In genomic region chr4:110516106-110516922, GRCh38 we compare ENCODE assay signal across 8 cellular contexts. TPM values are rescaled to one million over a fixed set of nuclear protein-coding genes. Genes with fewer than 3 reads are reported as not detected.
A peak's percentile ranks its signal among the peaks of the same experiment; 100 is the strongest.
DNase-seq lines count a peak whose midpoint lies in the region; ATAC-seq, FAIRE-seq and TF ChIP-seq lines count a peak whose summit lies in the region.

No MANE protein-coding gene starts in this region.

- DNase-seq in GM12891 (ENCODE audit: insufficient read length, low spot score) = no peak
- peak; percentile 18 for DNase-seq in NCI-H1105 (lab: John Stamatoyannopoulos, UW)
- DNase-seq in UCSD-AML1 (lab: John Stamatoyannopoulos, UW; ENCODE audit: unreplicated experiment) = peak; percentile 62
- peak; percentile 63 for DNase-seq in brain microvascular endothelial cell
- peak; percentile 73 for DNase-seq in iris pigment epithelial cell (ENCODE audit: low read depth)
- peak; percentile 33 to 46 for DNase-seq in stimulated activated CD4-positive, alpha-beta T cell treated with anti-CD3 and anti-CD28 coated beads, Interleukin-15, amount 100 ng/mL, for 1 hour (ENCODE audit: low read depth in 1 of 2, low spot score in 1 of 2)
- DNase-seq in GOT3 (lab: John Stamatoyannopoulos, UW) = no peak

- no peak for TF ChIP-seq POLR2A in GM12891 (IDR thresholded peaks at IDR 0.05; ENCODE audit: low read depth, low read length)

- in situ Hi-C loops in brain microvascular endothelial cell (cut with HindIII; ENCODE audit: low pct_ligation_motif_present, low sequenced_read_pairs) = loop anchor here (25.0 kb wide), 1 partner anchor 504 kb away; no protein-coding TSS in a partner anchor

- no peak overlapping the region for H3K27ac ChIP-seq in brain microvascular endothelial cell

- peak; percentile 95 for ATAC-seq in HG02588 (IDR thresholded peaks at IDR 0.05; ENCODE audit: unreplicated experiment)

- TF ChIP-seq CTCF in brain microvascular endothelial cell (IDR thresholded peaks at IDR 0.05; ENCODE audit: low read depth, low read length, missing control alignments) = peak; percentile 91

- H3K36me3 ChIP-seq in brain microvascular endothelial cell (replicated peaks) = no peaks in the 10 kb centered on the region

- peak overlapping the region; percentile 51 for H3K4me3 ChIP-seq in brain microvascular endothelial cell (ENCODE audit: low read depth, low read length)

- FAIRE-seq in GM12891 (lab: Jason Lieb, UNC) = peak; percentile 94

- no peaks in the 10 kb centered on the region for H3K27me3 ChIP-seq in brain microvascular endothelial cell (replicated peaks)

TF ChIP-seq in GM12891, 5 proteins besides CTCF, POLR2A, EP300 and RAD21:
- TF ChIP-seq PAX5 (IDR thresholded peaks at IDR 0.05; ENCODE audit: insufficient read depth, low read length, severe bottlenecking) (no peak), POU2F2 (IDR thresholded peaks at IDR 0.05; ENCODE audit: low read depth, low read length) (no peak), POLR2AphosphoS5 (IDR thresholded peaks at IDR 0.05; ENCODE audit: low read depth, low read length) (no peak), SPI1 (IDR thresholded peaks at IDR 0.05; ENCODE audit: low read depth, low read length) (no peak), TAF1 (IDR thresholded peaks at IDR 0.05; ENCODE audit: low read depth, low read length) (no peak)

RNA-seq across cellular contexts. Expression of gene ENPEP, which starts 40.4 kb away (rescaled TPM):
- polyA plus RNA-seq in GM12891 (2012; ENCODE audit: low read depth, missing spikeins) = 0.39 TPM

Comparison
In these comparisons a context has a peak if more than half of its experiments do, and no peak if none do; other contexts are left out.
1. DNase-seq: peak in NCI-H1105 (single experiment), UCSD-AML1 (single experiment), brain microvascular endothelial cell (single experiment), iris pigment epithelial cell (single experiment) and stimulated activated CD4-positive, alpha-beta T cell treated with anti-CD3 and anti-CD28 coated beads, Interleukin-15, amount 100 ng/mL, for 1 hour (2 of 2); none in GM12891 (single experiment) and GOT3 (single experiment).